ENCODE assay signal across 7 cellular contexts in genomic region chr1:149304796-149305195, GRCh38.
A peak's percentile ranks its signal among the peaks of the same experiment; 100 is the strongest.
DNase-seq lines count a peak whose midpoint lies in the region; ATAC-seq and TF ChIP-seq lines count a peak whose summit lies in the region.
"Not testable (repeated sequence)": the region's sequence is repeated elsewhere in the genome, so short reads cannot be mapped to it uniquely, and the experiment has no call there.

No MANE protein-coding gene starts in this region.

- H3K27me3 Mint-ChIP-seq in GM23338 (ENCODE audit: insufficient read depth, low read depth, poor library complexity); T-cell; activated T-helper 17 cell treated with anti-CD3 and anti-CD28 coated beads, Interleukin-2, amount 50 U/mL, for 72 hours: not testable (repeated sequence)

- not testable (repeated sequence) for DNase-seq in GM23338 (ENCODE audit: low spot score); T-cell; right cardiac atrium; mucosa of descending colon; gastrocnemius medialis

- not testable (repeated sequence) for H3K27me3 ChIP-seq in GM23338 (ENCODE audit: insufficient read depth); right cardiac atrium (ENCODE audit: control insufficient read depth, insufficient read depth); gastrocnemius medialis

- not testable (repeated sequence) for H3K79me2 ChIP-seq in GM23338 (replicated peaks; ENCODE audit: insufficient read depth)

- not testable (repeated sequence) for H3K9me3 ChIP-seq in right cardiac atrium (ENCODE audit: control insufficient read depth, low read length); mucosa of descending colon; gastrocnemius medialis

- H3F3A ChIP-seq in GM23338 (replicated peaks; ENCODE audit: low read depth) = not testable (repeated sequence)

- H3K9me2 ChIP-seq in GM23338 (ENCODE audit: insufficient read depth) = not testable (repeated sequence)

- not testable (repeated sequence) for TF ChIP-seq POLR2A in gastrocnemius medialis (IDR thresholded peaks at IDR 0.05)

- ATAC-seq in GM23338 (peak; percentile 85), T-cell (replicated peaks in 1 of 4) (peak; percentile 54 to 70 (median 66)), esophagus mucosa (peak; percentile 75), right cardiac atrium (peak; percentile 64 to 82), mucosa of descending colon (peak; percentile 79), gastrocnemius medialis (peak; percentile 85 to 90)
- ATAC-seq in activated T-helper 17 cell treated with anti-CD3 and anti-CD28 coated beads, Interleukin-2, amount 50 U/mL, for 72 hours (replicated peaks) = peak; percentile 62

- H3K4me1 ChIP-seq in GM23338 (ENCODE audit: insufficient read depth); right cardiac atrium (ENCODE audit: control insufficient read depth, insufficient read depth, low read length); mucosa of descending colon (ENCODE audit: low read depth); gastrocnemius medialis: not testable (repeated sequence)

- H3K4me3 Mint-ChIP-seq in GM23338; T-cell; activated T-helper 17 cell treated with anti-CD3 and anti-CD28 coated beads, Interleukin-2, amount 50 U/mL, for 72 hours: not testable (repeated sequence)

- H3K4me3 ChIP-seq in GM23338; right cardiac atrium (ENCODE audit: low read length); mucosa of descending colon; gastrocnemius medialis: not testable (repeated sequence)

- H3K4me1 Mint-ChIP-seq in GM23338; T-cell; activated T-helper 17 cell treated with anti-CD3 and anti-CD28 coated beads, Interleukin-2, amount 50 U/mL, for 72 hours: not testable (repeated sequence)

- H3K4me2 ChIP-seq in GM23338 = not testable (repeated sequence)

- H3K36me3 Mint-ChIP-seq in GM23338 (ENCODE audit: low read depth); T-cell; activated T-helper 17 cell treated with anti-CD3 and anti-CD28 coated beads, Interleukin-2, amount 50 U/mL, for 72 hours (ENCODE audit: low read depth): not testable (repeated sequence)

- CTCF ChIA-PET in T-cell (lab: Charles Lee) = not testable (repeated sequence)

- not testable (repeated sequence) for H3K27ac Mint-ChIP-seq in GM23338; T-cell; activated T-helper 17 cell treated with anti-CD3 and anti-CD28 coated beads, Interleukin-2, amount 50 U/mL, for 72 hours

- not testable (repeated sequence) for H4K20me1 ChIP-seq in GM23338 (replicated peaks; ENCODE audit: insufficient read depth)

- POLR2A ChIA-PET in T-cell (lab: Charles Lee) = not testable (repeated sequence)

- not testable (repeated sequence) for TF ChIP-seq CTCF in GM23338 (conservative IDR thresholded peaks at IDR 0.05; ENCODE audit: low read depth in 2 of 2); mucosa of descending colon (IDR thresholded peaks at IDR 0.05); gastrocnemius medialis (IDR thresholded peaks at IDR 0.05 in 4 of 5, conservative IDR thresholded peaks at IDR 0.05 in 1 of 5)

- in situ Hi-C loops in gastrocnemius medialis (cut with MboI; ENCODE audit: low sequenced_read_pairs in 4 of 4) = not testable (repeated sequence)

- H3K27ac ChIP-seq in GM23338 (ENCODE audit: low read depth); right cardiac atrium (ENCODE audit: low read length); gastrocnemius medialis: not testable (repeated sequence)

- WGBS in right cardiac atrium = no CpG with 5 or more reads among the region's 2 CpGs

- H2AFZ ChIP-seq in GM23338 = not testable (repeated sequence)

- not testable (repeated sequence) for H3K9me3 Mint-ChIP-seq in GM23338; T-cell; activated T-helper 17 cell treated with anti-CD3 and anti-CD28 coated beads, Interleukin-2, amount 50 U/mL, for 72 hours

- not testable (repeated sequence) for H3K36me3 ChIP-seq in GM23338 (ENCODE audit: insufficient read depth); mucosa of descending colon (ENCODE audit: low read depth); gastrocnemius medialis

- intact Hi-C loops in right cardiac atrium (cut with DNase I); mucosa of descending colon (cut with DNase I, micrococcal nuclease); gastrocnemius medialis (cut with DNase I; ENCODE audit: low total_unique reads): not testable (repeated sequence)
